In the genomic region with DNA sequence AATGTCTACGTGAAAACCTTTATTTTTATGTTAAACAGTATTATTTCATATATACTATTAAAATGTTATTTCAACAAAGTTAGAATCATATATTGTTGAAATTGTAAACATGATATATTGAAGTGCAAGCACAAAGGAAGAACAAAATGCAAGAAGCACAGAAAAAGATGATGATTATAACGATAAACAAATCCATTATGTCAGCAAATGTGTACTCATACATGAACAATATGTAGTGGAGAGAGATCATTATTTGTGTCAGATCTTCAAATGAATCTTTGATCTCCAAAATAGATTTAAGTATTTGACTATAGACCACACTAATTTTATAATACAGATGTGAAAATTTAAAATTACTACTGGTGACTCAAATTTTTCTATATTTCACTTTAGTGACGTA, we compare ENCODE assay signal across 25 cellular contexts.
"Had no signal": no experiment of that assay in that cellular context is flagged by ENCODE, and none has a peak within 500 bp of the region (broad histone marks: within the 10 kb centered on the region; RNA-seq: fewer than 3 reads in every experiment).

No MANE protein-coding gene starts in this region.

- H3K4me2 ChIP-seq: hepatocyte had no signal

- H3K27me3 ChIP-seq: colonic mucosa, esophagus squamous epithelium, gastroesophageal sphincter, heart left ventricle, hepatocyte, left lung had no signal

- ATAC-seq: effector memory CD8-positive, alpha-beta T cell; esophagus mucosa; gastroesophageal sphincter; heart left ventricle; left cardiac atrium; left lung; left ventricle myocardium superior; lower lobe of right lung; mucosa of descending colon; naive thymus-derived CD8-positive, alpha-beta T cell had no signal

- DNase-seq: colonic mucosa; cortex of kidney; effector CD8-positive, alpha-beta T cell; effector memory CD8-positive, alpha-beta T cell; endodermal cell; erythroblast; esophagus squamous epithelium; foreskin fibroblast; heart left ventricle; hypothalamus; immature natural killer cell; islet precursor cell; left cardiac atrium; left lung; left ventricle myocardium superior; lower lobe of right lung; mesenchymal stem cell; mucosa of descending colon; naive B cell; naive thymus-derived CD8-positive, alpha-beta T cell had no signal

- H3K79me2 ChIP-seq: hepatocyte had no signal

- H3K36me3 ChIP-seq: colonic mucosa, esophagus squamous epithelium, gastroesophageal sphincter, heart left ventricle, left lung, lower lobe of right lung had no signal

- H2AFZ ChIP-seq: hepatocyte had no signal

- H3K27ac ChIP-seq: colonic mucosa, epithelial cell of prostate, esophagus squamous epithelium, gastroesophageal sphincter, heart left ventricle, hepatocyte, left lung, lower lobe of right lung had no signal

- FAIRE-seq: endometrium had no signal

- H3K9me3 ChIP-seq: colonic mucosa, gastroesophageal sphincter, lower lobe of right lung had no signal

- H3K4me3 ChIP-seq: colonic mucosa, esophagus squamous epithelium, gastroesophageal sphincter, heart left ventricle, hepatocyte, left lung, lower lobe of right lung, mucosa of descending colon had no signal

- H3K4me1 ChIP-seq: colonic mucosa, esophagus squamous epithelium, gastroesophageal sphincter, heart left ventricle, left lung, lower lobe of right lung had no signal
